ENCODE assay signal across 1 cellular context in the genomic region with DNA sequence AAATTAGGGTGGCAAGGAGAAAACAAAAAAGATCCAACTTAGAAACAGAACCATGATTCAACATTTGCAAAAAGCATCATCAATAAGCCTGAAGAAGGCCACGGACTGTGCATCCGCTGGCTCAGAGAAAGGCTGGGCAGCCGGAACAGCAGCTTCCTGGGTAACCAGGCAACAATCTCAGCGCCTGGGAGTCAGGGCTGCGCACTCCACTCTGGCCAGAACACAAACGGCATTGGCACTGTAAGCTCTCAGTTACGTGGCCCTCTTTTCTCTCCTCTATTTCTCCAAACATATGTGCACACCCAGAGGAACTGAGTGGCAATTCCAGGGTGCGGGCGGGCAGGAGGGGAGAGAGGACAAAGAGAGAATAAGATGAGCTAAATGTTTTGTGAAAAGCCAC.
TF ChIP-seq lines count a peak whose summit lies in the region.

No MANE protein-coding gene starts in this region.

TF ChIP-seq in K562, 482 proteins besides CTCF, POLR2A, EP300 and RAD21:
- TF ChIP-seq, protein P1, sequence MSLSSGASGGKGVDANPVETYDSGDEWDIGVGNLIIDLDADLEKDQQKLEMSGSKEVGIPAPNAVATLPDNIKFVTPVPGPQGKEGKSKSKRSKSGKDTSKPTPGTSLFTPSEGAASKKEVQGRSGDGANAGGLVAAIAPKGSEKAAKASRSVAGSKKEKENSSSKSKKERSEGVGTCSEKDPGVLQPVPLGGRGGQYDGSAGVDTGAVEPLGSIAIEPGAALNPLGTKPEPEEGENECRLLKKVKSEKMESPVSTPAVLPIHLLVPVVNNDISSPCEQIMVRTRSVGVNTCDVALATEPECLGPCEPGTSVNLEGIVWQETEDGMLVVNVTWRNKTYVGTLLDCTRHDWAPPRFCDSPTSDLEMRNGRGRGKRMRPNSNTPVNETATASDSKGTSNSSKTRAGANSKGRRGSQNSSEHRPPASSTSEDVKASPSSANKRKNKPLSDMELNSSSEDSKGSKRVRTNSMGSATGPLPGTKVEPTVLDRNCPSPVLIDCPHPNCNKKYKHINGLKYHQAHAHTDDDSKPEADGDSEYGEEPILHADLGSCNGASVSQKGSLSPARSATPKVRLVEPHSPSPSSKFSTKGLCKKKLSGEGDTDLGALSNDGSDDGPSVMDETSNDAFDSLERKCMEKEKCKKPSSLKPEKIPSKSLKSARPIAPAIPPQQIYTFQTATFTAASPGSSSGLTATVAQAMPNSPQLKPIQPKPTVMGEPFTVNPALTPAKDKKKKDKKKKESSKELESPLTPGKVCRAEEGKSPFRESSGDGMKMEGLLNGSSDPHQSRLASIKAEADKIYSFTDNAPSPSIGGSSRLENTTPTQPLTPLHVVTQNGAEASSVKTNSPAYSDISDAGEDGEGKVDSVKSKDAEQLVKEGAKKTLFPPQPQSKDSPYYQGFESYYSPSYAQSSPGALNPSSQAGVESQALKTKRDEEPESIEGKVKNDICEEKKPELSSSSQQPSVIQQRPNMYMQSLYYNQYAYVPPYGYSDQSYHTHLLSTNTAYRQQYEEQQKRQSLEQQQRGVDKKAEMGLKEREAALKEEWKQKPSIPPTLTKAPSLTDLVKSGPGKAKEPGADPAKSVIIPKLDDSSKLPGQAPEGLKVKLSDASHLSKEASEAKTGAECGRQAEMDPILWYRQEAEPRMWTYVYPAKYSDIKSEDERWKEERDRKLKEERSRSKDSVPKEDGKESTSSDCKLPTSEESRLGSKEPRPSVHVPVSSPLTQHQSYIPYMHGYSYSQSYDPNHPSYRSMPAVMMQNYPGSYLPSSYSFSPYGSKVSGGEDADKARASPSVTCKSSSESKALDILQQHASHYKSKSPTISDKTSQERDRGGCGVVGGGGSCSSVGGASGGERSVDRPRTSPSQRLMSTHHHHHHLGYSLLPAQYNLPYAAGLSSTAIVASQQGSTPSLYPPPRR (CRISPR knock-in tag; IDR thresholded peaks at IDR 0.05; ENCODE audit: borderline replicate concordance): no peak
- no peak for TF ChIP-seq JUNB (CRISPR knock-in tag; conservative IDR thresholded peaks at IDR 0.05)
- no peak for TF ChIP-seq KAT8 (IDR thresholded peaks at IDR 0.05; ENCODE audit: low read depth)
- no peak for TF ChIP-seq ZBTB17 (CRISPR knock-in tag; IDR thresholded peaks at IDR 0.05)
- no peak for TF ChIP-seq GTF2E2 (tag; IDR thresholded peaks at IDR 0.05)
- no peak for TF ChIP-seq BMI1 (IDR thresholded peaks at IDR 0.05; ENCODE audit: low read length)
- TF ChIP-seq ZEB2 (IDR thresholded peaks at IDR 0.05): no peak
- TF ChIP-seq, protein P2, sequence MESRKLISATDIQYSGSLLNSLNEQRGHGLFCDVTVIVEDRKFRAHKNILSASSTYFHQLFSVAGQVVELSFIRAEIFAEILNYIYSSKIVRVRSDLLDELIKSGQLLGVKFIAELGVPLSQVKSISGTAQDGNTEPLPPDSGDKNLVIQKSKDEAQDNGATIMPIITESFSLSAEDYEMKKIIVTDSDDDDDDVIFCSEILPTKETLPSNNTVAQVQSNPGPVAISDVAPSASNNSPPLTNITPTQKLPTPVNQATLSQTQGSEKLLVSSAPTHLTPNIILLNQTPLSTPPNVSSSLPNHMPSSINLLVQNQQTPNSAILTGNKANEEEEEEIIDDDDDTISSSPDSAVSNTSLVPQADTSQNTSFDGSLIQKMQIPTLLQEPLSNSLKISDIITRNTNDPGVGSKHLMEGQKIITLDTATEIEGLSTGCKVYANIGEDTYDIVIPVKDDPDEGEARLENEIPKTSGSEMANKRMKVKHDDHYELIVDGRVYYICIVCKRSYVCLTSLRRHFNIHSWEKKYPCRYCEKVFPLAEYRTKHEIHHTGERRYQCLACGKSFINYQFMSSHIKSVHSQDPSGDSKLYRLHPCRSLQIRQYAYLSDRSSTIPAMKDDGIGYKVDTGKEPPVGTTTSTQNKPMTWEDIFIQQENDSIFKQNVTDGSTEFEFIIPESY (CRISPR knock-in tag; IDR thresholded peaks at IDR 0.05): peak; percentile 90
- no peak for TF ChIP-seq POLR2G (IDR thresholded peaks at IDR 0.05; ENCODE audit: low read depth, low read length)
- no peak for TF ChIP-seq ZNF551 (CRISPR knock-in tag; IDR thresholded peaks at IDR 0.05)
- TF ChIP-seq HCFC1 (IDR thresholded peaks at IDR 0.05; ENCODE audit: low read depth, low read length): no peak
- TF ChIP-seq RFX1 (IDR thresholded peaks at IDR 0.05): peak; percentile 66; the same call in 1 of the 2 replicates
- TF ChIP-seq HNRNPK (IDR thresholded peaks at IDR 0.05; ENCODE audit: low read depth, low read length, poor library complexity, severe bottlenecking): no peak
- TF ChIP-seq MXI1 (IDR thresholded peaks at IDR 0.05; ENCODE audit: low read depth, low read length): no peak
